ENCODE assay signal across 8 cellular contexts in the genomic region with DNA sequence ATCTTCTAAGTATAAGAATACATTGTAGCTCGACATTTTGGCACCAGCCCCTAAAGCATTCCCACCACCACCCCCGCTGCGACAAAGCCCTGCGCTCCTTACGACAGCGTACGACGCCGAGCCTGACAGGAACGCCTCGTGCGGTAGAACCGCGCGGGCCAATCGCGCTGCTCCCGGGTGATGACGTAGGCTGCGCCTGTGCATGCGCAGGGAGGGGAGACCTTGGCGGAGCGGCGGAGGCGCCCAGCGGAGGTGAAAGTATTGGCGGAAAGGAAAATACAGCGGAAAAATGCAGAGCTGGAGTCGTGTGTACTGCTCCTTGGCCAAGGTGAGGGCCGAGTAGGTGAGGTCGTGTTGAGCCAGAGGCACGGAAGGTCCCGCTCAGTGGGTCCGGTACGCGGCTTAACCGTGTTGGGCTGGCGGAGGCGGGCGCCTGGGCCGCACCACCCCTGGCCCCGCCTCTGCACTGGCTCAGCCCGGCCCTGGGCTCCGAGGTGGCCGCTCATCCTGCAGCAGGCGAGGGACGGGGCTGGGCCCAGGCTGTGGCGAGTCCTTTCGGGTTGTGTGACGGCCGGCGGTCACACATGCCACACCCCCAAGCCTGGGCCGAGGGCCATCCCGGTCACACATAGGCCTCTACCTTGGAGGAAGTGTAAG. TPM values are rescaled to one million over a fixed set of nuclear protein-coding genes. Genes with fewer than 3 reads are reported as not detected.
A peak's percentile ranks its signal among the peaks of the same experiment; 100 is the strongest.
DNase-seq lines count a peak whose midpoint lies in the region; TF ChIP-seq lines count a peak whose summit lies in the region.

A gene with protein sequence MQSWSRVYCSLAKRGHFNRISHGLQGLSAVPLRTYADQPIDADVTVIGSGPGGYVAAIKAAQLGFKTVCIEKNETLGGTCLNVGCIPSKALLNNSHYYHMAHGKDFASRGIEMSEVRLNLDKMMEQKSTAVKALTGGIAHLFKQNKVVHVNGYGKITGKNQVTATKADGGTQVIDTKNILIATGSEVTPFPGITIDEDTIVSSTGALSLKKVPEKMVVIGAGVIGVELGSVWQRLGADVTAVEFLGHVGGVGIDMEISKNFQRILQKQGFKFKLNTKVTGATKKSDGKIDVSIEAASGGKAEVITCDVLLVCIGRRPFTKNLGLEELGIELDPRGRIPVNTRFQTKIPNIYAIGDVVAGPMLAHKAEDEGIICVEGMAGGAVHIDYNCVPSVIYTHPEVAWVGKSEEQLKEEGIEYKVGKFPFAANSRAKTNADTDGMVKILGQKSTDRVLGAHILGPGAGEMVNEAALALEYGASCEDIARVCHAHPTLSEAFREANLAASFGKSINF (plus strand): TSS at position 222 of the 657 bp plus-strand sequence. CDS start 68 bp downstream, at position 290.

- CTCF ChIA-PET in HEK293T (lab: Yijun Ruan, JAX) = interaction anchor here (2.0 kb wide), 1 partner anchor 12 kb away, joined by 8 read pairs; no protein-coding TSS in a partner anchor
- CTCF ChIA-PET in activated naive CD4-positive, alpha-beta T cell treated with anti-CD3 and anti-CD28 coated beads, Interleukin-2, amount 10 ng/mL, durations not matched to agents 7 days and 5 days (lab: Charles Lee) = interaction anchor here (3.7 to 3.9 kb wide), 2 partner anchors 11 to 16 kb away, joined by 14 to 24 read pairs; no protein-coding TSS in a partner anchor

- H3K27ac ChIP-seq in SK-N-MC (peak within 1 kb of the TSS; percentile 55; the same call in 1 of the 2 replicates), temporal lobe (ENCODE audit: low read depth, low read length) (peak within 1 kb of the TSS; percentile 76)

- H3K4me3 ChIP-seq in SK-N-MC = peak within 1 kb of the TSS; percentile 95

- H3K9me3 Mint-ChIP-seq in activated naive CD4-positive, alpha-beta T cell treated with anti-CD3 and anti-CD28 coated beads, Interleukin-2, amount 10 ng/mL, durations not matched to agents 7 days and 5 days = peaks cover 2% of the 10 kb centered on the region

- POLR2A ChIA-PET in HEK293T (lab: Yijun Ruan, JAX) = interaction anchor here (0.7 to 2.1 kb wide), 8 partner anchors 9 to 634 kb away, joined by 3 to 6 read pairs (median 3); partner anchors contain the start of gene CBLL1

- H3K36me3 Mint-ChIP-seq in activated naive CD4-positive, alpha-beta T cell treated with anti-CD3 and anti-CD28 coated beads, Interleukin-2, amount 10 ng/mL, durations not matched to agents 7 days and 5 days = peaks cover 30% of the 10 kb centered on the region

- peak; percentile 68 for DNase-seq in GF-D8 (lab: John Stamatoyannopoulos, UW)
- peak; percentile 93 for DNase-seq in HEK293T (ENCODE audit: extremely low spot score)
- peak; percentile 97 for DNase-seq in NAMALWA (ENCODE audit: low spot score)
- DNase-seq in SK-N-MC (ENCODE audit: low read depth, low spot score) = peak; percentile 75
- DNase-seq in activated naive CD4-positive, alpha-beta T cell treated with anti-CD3 and anti-CD28 coated beads, Interleukin-2, amount 10 ng/mL, durations not matched to agents 7 days and 5 days = peak; percentile 96
- DNase-seq in germinal center (ENCODE audit: low spot score) = peak; percentile 94
- peak; percentile 92 for DNase-seq in occipital lobe (lab: John Stamatoyannopoulos, UW)

- no peaks in the 10 kb centered on the region for H3K27me3 Mint-ChIP-seq in activated naive CD4-positive, alpha-beta T cell treated with anti-CD3 and anti-CD28 coated beads, Interleukin-2, amount 10 ng/mL, durations not matched to agents 7 days and 5 days

- peaks cover 29% of the 10 kb centered on the region for H3K36me3 ChIP-seq in SK-N-MC (ENCODE audit: insufficient read depth, low read length)

- peaks cover 47% of the 10 kb centered on the region for H3K4me1 Mint-ChIP-seq in activated naive CD4-positive, alpha-beta T cell treated with anti-CD3 and anti-CD28 coated beads, Interleukin-2, amount 10 ng/mL, durations not matched to agents 7 days and 5 days

- peak within 1 kb of the TSS; percentile 81 for H3K9ac ChIP-seq in SK-N-MC (ENCODE audit: insufficient read length)

- peak within 1 kb of the TSS; percentile 98 for H3K27ac Mint-ChIP-seq in activated naive CD4-positive, alpha-beta T cell treated with anti-CD3 and anti-CD28 coated beads, Interleukin-2, amount 10 ng/mL, durations not matched to agents 7 days and 5 days

- H3K4me3 Mint-ChIP-seq in activated naive CD4-positive, alpha-beta T cell treated with anti-CD3 and anti-CD28 coated beads, Interleukin-2, amount 10 ng/mL, durations not matched to agents 7 days and 5 days = peak within 1 kb of the TSS; percentile 96

- no peaks in the 10 kb centered on the region for H3K9me3 ChIP-seq in SK-N-MC (ENCODE audit: low read depth, low read length)

TF ChIP-seq in HEK293T, 16 proteins besides CTCF, POLR2A, EP300 and RAD21:
- TF ChIP-seq ARNT (IDR thresholded peaks at IDR 0.05) (no peak), NFRKB (IDR thresholded peaks at IDR 0.05) (no peak), L3MBTL2 (conservative IDR thresholded peaks at IDR 0.05) (peak; percentile 98)
- TF ChIP-seq, protein P1, sequence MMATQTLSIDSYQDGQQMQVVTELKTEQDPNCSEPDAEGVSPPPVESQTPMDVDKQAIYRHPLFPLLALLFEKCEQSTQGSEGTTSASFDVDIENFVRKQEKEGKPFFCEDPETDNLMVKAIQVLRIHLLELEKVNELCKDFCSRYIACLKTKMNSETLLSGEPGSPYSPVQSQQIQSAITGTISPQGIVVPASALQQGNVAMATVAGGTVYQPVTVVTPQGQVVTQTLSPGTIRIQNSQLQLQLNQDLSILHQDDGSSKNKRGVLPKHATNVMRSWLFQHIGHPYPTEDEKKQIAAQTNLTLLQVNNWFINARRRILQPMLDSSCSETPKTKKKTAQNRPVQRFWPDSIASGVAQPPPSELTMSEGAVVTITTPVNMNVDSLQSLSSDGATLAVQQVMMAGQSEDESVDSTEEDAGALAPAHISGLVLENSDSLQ (IDR thresholded peaks at IDR 0.05) = peak; percentile 37; the same call in 1 of the 2 replicates

RNA-seq across cellular contexts. Expression of the gene that starts here (rescaled TPM):
- total RNA-seq in occipital lobe = 70.5 TPM
- 55.1 TPM for total RNA-seq in temporal lobe

Comparison
In these comparisons a context has a peak if more than half of its experiments do, and no peak if none do; other contexts are left out.
1. Peak in every context shown above with its lines: DNase-seq, H3K4me3 ChIP-seq and H3K27ac ChIP-seq.